ENCODE assay signal across 8 cellular contexts in the genomic region with DNA sequence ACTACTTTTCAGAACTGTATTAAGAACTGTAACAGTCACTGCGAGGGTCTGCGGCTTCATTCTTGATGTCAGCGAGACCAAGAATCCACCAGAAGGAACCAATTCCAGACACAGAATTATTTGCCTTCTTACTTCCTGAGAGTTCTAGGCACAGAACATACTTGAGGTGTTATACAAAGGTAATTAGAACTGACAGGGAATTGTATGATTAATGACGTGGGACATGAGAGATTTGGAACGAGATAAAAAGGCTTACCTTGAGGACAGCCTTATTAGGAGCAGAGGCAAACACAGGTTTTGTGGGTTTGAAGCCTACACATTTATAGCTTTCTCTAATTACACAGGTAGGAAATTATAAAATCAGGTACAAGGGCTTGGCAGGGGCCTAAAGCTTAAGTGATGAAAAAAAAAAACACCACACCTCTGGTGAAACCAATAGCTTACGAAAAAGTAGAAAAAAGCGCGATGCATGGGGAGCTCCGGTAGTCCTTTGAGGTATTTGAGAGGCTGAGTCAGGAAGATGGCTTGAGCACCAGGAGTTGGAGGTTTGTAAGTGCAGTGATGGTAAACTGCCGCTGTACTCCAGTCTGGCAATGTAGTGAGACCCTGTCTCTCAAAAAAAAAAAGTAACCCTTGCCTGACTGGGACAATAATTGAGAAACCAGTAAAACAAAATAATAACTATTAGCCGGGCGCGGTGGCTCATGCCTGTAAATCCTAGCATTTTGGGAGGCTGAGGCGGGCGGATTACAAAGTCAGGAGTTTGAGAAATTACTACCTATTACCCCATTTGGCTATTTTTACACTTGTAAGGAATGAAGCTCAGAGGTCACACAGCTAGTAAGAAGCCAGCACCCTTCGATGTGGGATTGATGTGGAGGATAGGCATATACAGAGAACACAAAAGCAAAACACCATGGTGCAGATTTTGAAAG. TPM values are rescaled to one million over a fixed set of nuclear protein-coding genes. Genes with fewer than 3 reads are reported as not detected.
DNase-seq lines count a peak whose midpoint lies in the region; FAIRE-seq and TF ChIP-seq lines count a peak whose summit lies in the region.

No MANE protein-coding gene starts in this region.

- TF ChIP-seq CTCF in WERI-Rb-1 (IDR thresholded peaks at IDR 0.05; ENCODE audit: low read depth, low read length) (no peak), fibroblast of the aortic adventitia (IDR thresholded peaks at IDR 0.05; ENCODE audit: insufficient read depth, low read length) (no peak)

- H3K27me3 ChIP-seq in WERI-Rb-1 (ENCODE audit: insufficient read depth, low read depth, severe bottlenecking) (no peaks in the 10 kb centered on the region), small intestine (ENCODE audit: control insufficient read depth in 2 of 2, insufficient read depth in 2 of 2, low read length in 2 of 2) (no peaks in the 10 kb centered on the region)

- H3K27ac ChIP-seq in WERI-Rb-1: peak overlapping the region; percentile 89
- peak overlapping the region; percentile 96 to 98 for H3K27ac ChIP-seq in small intestine (ENCODE audit: low read depth in 1 of 2, low read length in 1 of 2)

- peak; percentile 67 for DNase-seq in activated effector memory CD4-positive, alpha-beta T cell treated with anti-CD3 and anti-CD28 coated beads, Interleukin-2, amount 50 U/mL, for 16 hours
- DNase-seq in activated effector memory CD4-positive, alpha-beta T cell treated with Interleukin-2 at 50 U/mL for 16 hours: no peak
- no peak for DNase-seq in WERI-Rb-1
- peak; percentile 48 for DNase-seq in fibroblast of the aortic adventitia (ENCODE audit: low read depth)
- peak; percentile 16 for DNase-seq in small intestine
- no peak for DNase-seq in H4 (ENCODE audit: low spot score)
- DNase-seq in NCI-H146 (lab: John Stamatoyannopoulos, UW): no peak
- DNase-seq in activated CD4-positive, CD25-positive, alpha-beta regulatory T cell treated with anti-CD3 and anti-CD28 coated beads, Interleukin-2, amount 50 U/mL, for 72 hours: no peak

- no peak for FAIRE-seq in small intestine (lab: Jason Lieb, UNC)

- H3K36me3 ChIP-seq in WERI-Rb-1 (no peaks in the 10 kb centered on the region), small intestine (ENCODE audit: control insufficient read depth in 2 of 2, insufficient read depth in 2 of 2, low read length in 2 of 2) (no peaks in the 10 kb centered on the region)

- peaks cover 0 to 11% of the 10 kb centered on the region in 2 donors for H3K4me1 ChIP-seq in small intestine (ENCODE audit: control insufficient read depth in 2 of 2, insufficient read depth in 1 of 2, low read depth in 1 of 2, low read length in 1 of 2)

- 66 to 74% (median 72%) methylated on average over 16 of the region's 16 CpGs for WGBS in small intestine, 3 donors

- H3K9me3 ChIP-seq in WERI-Rb-1 (ENCODE audit: severe bottlenecking) (no peaks in the 10 kb centered on the region), small intestine (ENCODE audit: control insufficient read depth, low read depth) (no peaks in the 10 kb centered on the region)

- H3K4me3 ChIP-seq in WERI-Rb-1 (ENCODE audit: low read depth, low read length) (peak overlapping the region; percentile 59; the same call in 1 of the 2 replicates), fibroblast of the aortic adventitia (ENCODE audit: low read depth, low read length) (peak overlapping the region; percentile 75), small intestine (ENCODE audit: low read depth in 1 of 2, low read length in 2 of 2) (peak overlapping the region; percentile 60 to 78)

RNA-seq across cellular contexts. Expression of a gene that starts 0.8 kb away (rescaled TPM):
- 8.9 and 74.0 TPM in 2 replicates for total RNA-seq in fibroblast of the aortic adventitia (ENCODE audit: low replicate concordance)
- 10 to 100 TPM; 25.0 to 89.9 (median 55.9) TPM for polyA plus RNA-seq in small intestine
- 39.0 and 41.0 TPM in 2 replicates for total RNA-seq in H4 (2014; rRNA removed; shearing (Covaris generic))

RNA-seq across cellular contexts. Expression of a gene that starts 9.5 kb away (rescaled TPM):
- total RNA-seq in fibroblast of the aortic adventitia (ENCODE audit: low replicate concordance): 0.18 TPM in 1 of 2 replicates, not detected in the other
- polyA plus RNA-seq in small intestine: 1 to 10 TPM in 1 of 3 donors, under 1 TPM in 2; 0.03 to 4.2 (median 0.54) TPM
- not detected in 2 replicates for total RNA-seq in H4 (2014; rRNA removed; shearing (Covaris generic))

RNA-seq across cellular contexts. Expression of a gene that starts 23.5 kb away (rescaled TPM):
- 0.72 TPM in 1 of 2 replicates, not detected in the other for total RNA-seq in fibroblast of the aortic adventitia (ENCODE audit: low replicate concordance)
- 10 to 100 TPM in 2 of 3 donors, 1 to 10 TPM in 1; 3.7 to 12.7 (median 11.3) TPM for polyA plus RNA-seq in small intestine
- total RNA-seq in H4 (2014; rRNA removed; shearing (Covaris generic)): 0.19 TPM in 1 of 2 replicates, not detected in the other

RNA-seq across cellular contexts. Expression of a gene that starts 31.3 kb away (rescaled TPM):
- 3.9 and 54.0 TPM in 2 replicates for total RNA-seq in fibroblast of the aortic adventitia (ENCODE audit: low replicate concordance)
- 10 to 100 TPM in 2 of 3 donors, 1 to 10 TPM in 1; 3.6 to 30.0 (median 14.1) TPM for polyA plus RNA-seq in small intestine
- not detected in 2 replicates for total RNA-seq in H4 (2014; rRNA removed; shearing (Covaris generic))

RNA-seq across cellular contexts. Expression of a gene that starts 44.1 kb away (rescaled TPM):
- total RNA-seq in fibroblast of the aortic adventitia (ENCODE audit: low replicate concordance): not detected in 2 replicates
- under 1 TPM in 1 of 3 donors, not detected in 2; 0.54 TPM for polyA plus RNA-seq in small intestine
- total RNA-seq in H4 (2014; rRNA removed; shearing (Covaris generic)): not detected in 2 replicates

Comparison
In these comparisons a context has a peak if more than half of its experiments do, and no peak if none do; other contexts are left out.
1. DNase-seq: peak in activated effector memory CD4-positive, alpha-beta T cell treated with anti-CD3 and anti-CD28 coated beads, Interleukin-2, amount 50 U/mL, for 16 hours (single experiment), fibroblast of the aortic adventitia (single experiment) and small intestine (single experiment); none in activated effector memory CD4-positive, alpha-beta T cell treated with Interleukin-2 at 50 U/mL for 16 hours (single experiment), WERI-Rb-1 (single experiment), H4 (single experiment), NCI-H146 (single experiment) and activated CD4-positive, CD25-positive, alpha-beta regulatory T cell treated with anti-CD3 and anti-CD28 coated beads, Interleukin-2, amount 50 U/mL, for 72 hours (single experiment).
2. Peak in every context shown above with its lines, with median percentiles within 50 percentile points of each other: H3K4me3 ChIP-seq.